18 cellular contexts compared by ENCODE assay signal in genomic region chr7:461453-462172, GRCh38. TPM values are rescaled to one million over a fixed set of nuclear protein-coding genes. Genes with fewer than 3 reads are reported as not detected.
A peak's percentile ranks its signal among the peaks of the same experiment; 100 is the strongest.
DNase-seq lines count a peak whose midpoint lies in the region; ATAC-seq, FAIRE-seq and TF ChIP-seq lines count a peak whose summit lies in the region.
"Had no signal": no experiment of that assay in that cellular context is flagged by ENCODE, and none has a peak within 500 bp of the region (broad histone marks: within the 10 kb centered on the region; RNA-seq: fewer than 3 reads in every experiment).

No MANE protein-coding gene starts in this region.

- H3K4me1 Mint-ChIP-seq in neural crest cell: peaks cover 20% of the 10 kb centered on the region
- H3K4me1 Mint-ChIP-seq: activated B cell treated with CpG ODN at 0.5 μM for 24 hours; CD4-positive, alpha-beta memory T cell had no signal

- H3K27ac Mint-ChIP-seq in neural crest cell (ENCODE audit: unreplicated experiment): peak overlapping the region; percentile 57
- H3K27ac Mint-ChIP-seq: activated B cell treated with CpG ODN at 0.5 μM for 24 hours; CD4-positive, alpha-beta memory T cell; stimulated activated naive B cell treated with anti-CD40 and anti-IgM and Interleukin-4, amounts not matched to agents 10 μg/mL and 1 μg/mL and 100 μg/mL, for 72 hours had no signal

- no peaks in the 10 kb centered on the region for H3K27me3 ChIP-seq in RWPE2 (ENCODE audit: insufficient read depth, poor library complexity, severe bottlenecking)

- H3K4me3 ChIP-seq in RWPE2 (ENCODE audit: severe bottlenecking): no peak overlapping the region
- H3K4me3 ChIP-seq in foreskin fibroblast (ENCODE audit: low read depth in 1 of 2, low read length in 2 of 2): no peak overlapping the region

- peak; percentile 12; the same call in 1 of the 3 replicates for ATAC-seq in RWPE2 (ENCODE audit: low read depth)

- H3K9me3 Mint-ChIP-seq in neural crest cell: no peaks in the 10 kb centered on the region
- H3K9me3 Mint-ChIP-seq: activated B cell treated with CpG ODN at 0.5 μM for 24 hours; CD4-positive, alpha-beta memory T cell had no signal

- peaks cover 2% of the 10 kb centered on the region for H3K4me1 ChIP-seq in RWPE2 (ENCODE audit: insufficient read depth, poor library complexity, severe bottlenecking)

- DNase-seq in 8988T (peak; percentile 74), RWPE2 (ENCODE audit: low spot score) (peak; percentile 64), foreskin fibroblast (peak; percentile 43 to 51), neural crest cell (ENCODE audit: low read depth, low spot score) (no peak), NCI-H2081 (lab: John Stamatoyannopoulos, UW) (no peak), D721Med (ENCODE audit: insufficient read length, low spot score) (no peak), NCI-H2107 (lab: John Stamatoyannopoulos, UW) (no peak), C1 segment of cervical spinal cord (lab: John Stamatoyannopoulos, UW) (no peak)
- DNase-seq: activated B cell treated with CpG ODN at 0.5 μM for 24 hours; activated CD8-positive, alpha-beta memory T cell treated with anti-CD3 and anti-CD28 coated beads for 24 hours; CD4-positive, alpha-beta memory T cell; NCI-H1092; NCI-H748 treated with DMSO at 0.1 percent for 48 hours; small intestine; stimulated activated naive B cell treated with anti-CD40 and anti-IgM and Interleukin-4, amounts not matched to agents 10 μg/mL and 1 μg/mL and 100 μg/mL, for 72 hours had no signal

- FAIRE-seq in D721Med (lab: Jason Lieb, UNC): no peak
- FAIRE-seq: GM12891, RCC 7860, small intestine had no signal

- H3K36me3 Mint-ChIP-seq in neural crest cell (ENCODE audit: low read depth): no peaks in the 10 kb centered on the region
- H3K36me3 Mint-ChIP-seq: brain; CD4-positive, alpha-beta memory T cell; stimulated activated naive B cell treated with anti-CD40 and anti-IgM and Interleukin-4, amounts not matched to agents 10 μg/mL and 1 μg/mL and 100 μg/mL, for 72 hours had no signal

- no peaks in the 10 kb centered on the region for H3K27me3 Mint-ChIP-seq in neural crest cell (ENCODE audit: low read depth)
- H3K27me3 Mint-ChIP-seq: activated B cell treated with CpG ODN at 0.5 μM for 24 hours; CD4-positive, alpha-beta memory T cell had no signal

- no peaks in the 10 kb centered on the region for H3K36me3 ChIP-seq in RWPE2 (ENCODE audit: low read depth)

- TF ChIP-seq CTCF in RWPE2 (IDR thresholded peaks at IDR 0.05; ENCODE audit: poor library complexity, severe bottlenecking) (no peak), foreskin fibroblast (IDR thresholded peaks at IDR 0.05; ENCODE audit: low read depth, low read length) (no peak), neural crest cell (conservative IDR thresholded peaks at IDR 0.05) (no peak), D721Med (IDR thresholded peaks at IDR 0.05; ENCODE audit: insufficient read depth, missing control alignments) (no peak)

- no peak overlapping the region for H3K27ac ChIP-seq in RWPE2 (ENCODE audit: poor library complexity, severe bottlenecking)

- H3K4me3 Mint-ChIP-seq in neural crest cell: no peak overlapping the region
- H3K4me3 Mint-ChIP-seq: activated B cell treated with CpG ODN at 0.5 μM for 24 hours; brain; CD4-positive, alpha-beta memory T cell; stimulated activated naive B cell treated with anti-CD40 and anti-IgM and Interleukin-4, amounts not matched to agents 10 μg/mL and 1 μg/mL and 100 μg/mL, for 72 hours had no signal

- H3K9me3 ChIP-seq in RWPE2 (ENCODE audit: severe bottlenecking): no peaks in the 10 kb centered on the region

RNA-seq across cellular contexts. Expression of gene PDGFA, which starts 58.0 kb away (rescaled TPM):
- total RNA-seq in neural crest cell: 0.82 and 1.0 TPM in 2 replicates

Comparison
In these comparisons a context has a peak if more than half of its experiments do, and no peak if none do; other contexts are left out.
1. DNase-seq: peak in 8988T (single experiment), RWPE2 (single experiment) and foreskin fibroblast (2 of 2); none in neural crest cell (single experiment), NCI-H2081 (0 of 2), D721Med (single experiment), NCI-H2107 (single experiment) and C1 segment of cervical spinal cord (0 of 14).